12 cellular contexts compared by ENCODE assay signal in the genomic region with DNA sequence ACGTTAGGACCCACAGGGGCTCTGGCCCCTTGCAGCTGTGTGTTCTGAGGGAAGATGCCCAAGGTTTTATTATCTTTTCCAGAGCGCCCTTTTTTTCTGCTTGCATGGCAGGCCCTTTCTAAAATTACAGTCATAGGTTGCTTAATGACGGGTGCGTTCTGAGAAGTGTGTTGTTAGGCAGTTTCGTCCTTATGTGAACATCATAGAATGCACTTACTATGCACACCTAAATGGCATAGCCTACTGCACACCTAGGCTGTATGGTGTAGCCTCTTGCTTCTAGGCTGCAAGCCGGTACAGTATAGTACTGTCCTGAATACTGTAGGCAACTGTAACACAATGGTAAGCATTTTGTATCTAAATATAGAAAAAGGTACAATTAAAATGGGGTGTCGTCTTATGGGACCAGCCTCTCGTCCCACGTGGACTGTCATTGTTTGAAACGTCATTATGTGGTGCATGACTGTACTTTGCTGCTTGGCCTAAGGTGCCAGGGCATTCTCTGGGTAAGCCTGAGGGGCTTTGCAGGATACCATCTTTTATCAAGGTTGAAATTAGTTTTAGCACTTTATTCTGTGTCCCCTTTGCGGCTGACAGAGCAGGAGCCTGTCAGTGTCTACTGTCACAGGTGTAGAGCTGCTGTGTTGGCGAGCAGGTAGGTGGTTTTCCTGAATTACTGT. TPM values are rescaled to one million over a fixed set of nuclear protein-coding genes. Genes with fewer than 3 reads are reported as not detected.
A peak's percentile ranks its signal among the peaks of the same experiment; 100 is the strongest.
DNase-seq lines count a peak whose midpoint lies in the region; ATAC-seq and TF ChIP-seq lines count a peak whose summit lies in the region.
"Had no signal": no experiment of that assay in that cellular context is flagged by ENCODE, and none has a peak within 500 bp of the region (broad histone marks: within the 10 kb centered on the region; RNA-seq: fewer than 3 reads in every experiment).

No MANE protein-coding gene starts in this region.

- H3K27me3 Mint-ChIP-seq in immature natural killer cell (ENCODE audit: low read depth in 3 of 3) = peaks cover 15 to 48% (median 18%) of the 10 kb centered on the region in 3 donors

- H3K4me1 ChIP-seq in stomach smooth muscle (ENCODE audit: control insufficient read depth, insufficient read depth, low read length) (peaks cover 78% of the 10 kb centered on the region), PC-3 (ENCODE audit: insufficient read depth, low read length) (peaks cover 4% of the 10 kb centered on the region; the same call in 1 of the 2 replicates)

- no peaks in the 10 kb centered on the region for H3K9me2 ChIP-seq in PC-3 (replicated peaks; ENCODE audit: low read length)
- H3K9me2 ChIP-seq: SK-N-SH had no signal

- H3K4me3 Mint-ChIP-seq in immature natural killer cell = peak overlapping the region; percentile 45 to 85 (median 75)

- no peak overlapping the region for H3K4me2 ChIP-seq in PC-3 (ENCODE audit: low read length)

- H3K27me3 ChIP-seq in stomach smooth muscle (ENCODE audit: control insufficient read depth in 1 of 2, insufficient read depth in 2 of 2, low read length in 2 of 2) (no peaks in the 10 kb centered on the region), PC-3 (ENCODE audit: low read length) (no peaks in the 10 kb centered on the region)

- H3K36me3 ChIP-seq in stomach smooth muscle (ENCODE audit: control insufficient read depth in 2 of 2, insufficient read depth in 2 of 2, low read length in 2 of 2) (no peaks in the 10 kb centered on the region), PC-3 (ENCODE audit: low read depth, low read length) (no peaks in the 10 kb centered on the region)

- CTCF ChIA-PET in PC-3 (lab: Charles Lee) = no interaction called here

- H3K9me3 Mint-ChIP-seq in immature natural killer cell = no peaks in the 10 kb centered on the region

- H3K9me3 ChIP-seq in stomach smooth muscle (ENCODE audit: control insufficient read depth in 2 of 2, low read length in 2 of 2) (no peaks in the 10 kb centered on the region), PC-3 (ENCODE audit: low read length) (no peaks in the 10 kb centered on the region)
- H3K9me3 ChIP-seq: SK-N-SH had no signal

- H4K20me1 ChIP-seq in PC-3 (ENCODE audit: low read length) = peaks cover 9% of the 10 kb centered on the region; the same call in 1 of the 2 replicates

- TF ChIP-seq CTCF in VCaP (conservative IDR thresholded peaks at IDR 0.05) (no peak), PC-3 (conservative IDR thresholded peaks at IDR 0.05; ENCODE audit: low read depth, low read length) (no peak)

- DNase-seq in SIG-M5 treated with dmso at 0.1 percent for 504 hours (lab: John Stamatoyannopoulos, UW; ENCODE audit: unreplicated experiment) (peak; percentile 19), SIG-M5 (lab: John Stamatoyannopoulos, UW) (no peak), immature natural killer cell (no peak), PC-3 (no peak), NCI-H2029 treated with DMSO at 0.1 percent for 48 hours (lab: John Stamatoyannopoulos, UW) (no peak), T1000 (lab: John Stamatoyannopoulos, UW) (no peak)
- DNase-seq: 8988T, foreskin melanocyte, GOT3, SK-N-SH had no signal

- H3K27ac Mint-ChIP-seq in immature natural killer cell = peak overlapping the region; percentile 63 to 95 (median 84)

- H2AFZ ChIP-seq in PC-3 (ENCODE audit: low read length) = no peak overlapping the region

- ATAC-seq in PC-3 = no peak

- POLR2A ChIA-PET in PC-3 (lab: Charles Lee; ENCODE audit: unreplicated experiment) = no interaction called here

- H3K79me2 ChIP-seq in PC-3 (ENCODE audit: low read length) = peaks cover 18% of the 10 kb centered on the region

- H3K9ac ChIP-seq in stomach smooth muscle (ENCODE audit: low read length in 2 of 2) = no peak overlapping the region
- H3K9ac ChIP-seq in PC-3 (ENCODE audit: low read length) = no peak overlapping the region
- H3K9ac ChIP-seq: SK-N-SH had no signal

- peaks cover 98 to 100% of the 10 kb centered on the region in 2 donors for H3K4me1 Mint-ChIP-seq in immature natural killer cell

- no peaks in the 10 kb centered on the region for H3F3A ChIP-seq in PC-3 (ENCODE audit: low read length, unreplicated experiment)

- H3K27ac ChIP-seq in VCaP = peak overlapping the region; percentile 96
- peak overlapping the region; percentile 24 for H3K27ac ChIP-seq in stomach smooth muscle (ENCODE audit: low read length)
- no peak overlapping the region for H3K27ac ChIP-seq in PC-3 (ENCODE audit: low read length)

- intact Hi-C loops in PC-3 (cut with micrococcal nuclease) = no loop called here

- H3K4me3 ChIP-seq in stomach smooth muscle (ENCODE audit: low read length in 2 of 2) (no peak overlapping the region), PC-3 (ENCODE audit: low read length) (no peak overlapping the region)

- no peaks in the 10 kb centered on the region for H3K36me3 Mint-ChIP-seq in immature natural killer cell

- no TSS peak for BruUV-seq in PC-3 (replicated peaks; lab: Mats Ljungman, UMichigan)

RNA-seq across cellular contexts. Expression of a gene that starts 10.9 kb away (rescaled TPM):
- 10 to 100 TPM; 24.7 to 89.9 (median 47.2) TPM for polyA plus RNA-seq in immature natural killer cell
- total RNA-seq in PC-3 (2014; rRNA removed) = 10.1 and 11.4 TPM in 2 replicates
